ENCODE assay signal across 8 cellular contexts in the genomic region with DNA sequence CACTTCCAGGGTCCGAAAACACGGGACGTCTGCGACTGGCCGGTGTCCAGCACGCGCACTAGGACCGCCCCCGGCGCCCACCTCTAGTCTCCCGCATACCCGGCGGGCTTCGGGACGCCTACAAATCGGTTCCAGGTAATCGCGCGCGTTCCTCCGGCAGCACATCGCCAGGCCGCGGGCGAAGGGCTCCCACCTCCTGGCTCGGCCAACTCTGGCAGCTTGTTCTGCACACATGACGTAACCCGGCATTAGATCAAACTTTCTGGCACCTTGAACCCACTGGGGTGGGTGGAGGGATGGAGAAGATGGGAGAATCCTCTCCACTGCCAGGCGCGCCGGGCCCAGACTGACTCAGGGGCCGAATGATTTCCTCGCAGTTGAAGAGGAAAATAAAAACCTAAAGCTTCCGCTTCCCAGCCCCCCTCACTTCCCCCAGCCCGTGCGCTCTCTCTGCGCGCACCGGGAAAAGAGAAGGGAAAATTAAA. TPM values are rescaled to one million over a fixed set of nuclear protein-coding genes. Genes with fewer than 3 reads are reported as not detected.
DNase-seq lines count a peak whose midpoint lies in the region; ATAC-seq and TF ChIP-seq lines count a peak whose summit lies in the region.

No MANE protein-coding gene starts in this region.

- peak overlapping the region; percentile 59 for H3K4me3 ChIP-seq in MG63
- peak overlapping the region in 2 of 4 donors; percentile 13 to 88 for H3K4me3 ChIP-seq in adrenal gland
- peak overlapping the region; percentile 76 for H3K4me3 ChIP-seq in right cardiac atrium (ENCODE audit: low read length)
- peak overlapping the region; percentile 85 for H3K4me3 ChIP-seq in rectal smooth muscle tissue (ENCODE audit: low read length)

- peak; percentile 30 for DNase-seq in D341Med (ENCODE audit: low spot score)
- peak; percentile 76 for DNase-seq in MG63
- peak in 5 of 7 donors; percentile 4 to 60 (median 17) for DNase-seq in adrenal gland
- peak; percentile 57 to 71 (median 71) for DNase-seq in right cardiac atrium
- DNase-seq in stimulated activated CD8-positive, alpha-beta memory T cell treated with anti-CD3 and anti-CD28 coated beads, Interleukin-4, amount 100 ng/mL, for 48 hours, result no peak

- TF ChIP-seq CTCF in adrenal gland (IDR thresholded peaks at IDR 0.05), result no peak

- H3K9me3 ChIP-seq in MG63, result no peaks in the 10 kb centered on the region
- H3K9me3 ChIP-seq in adrenal gland (replicated peaks in 1 of 3), result no peaks in the 10 kb centered on the region
- no peaks in the 10 kb centered on the region for H3K9me3 ChIP-seq in right cardiac atrium (ENCODE audit: control insufficient read depth, low read length)

- TF ChIP-seq POLR2A in adrenal gland (IDR thresholded peaks at IDR 0.05), result no peak

- peaks cover 16% of the 10 kb centered on the region for H3K27me3 ChIP-seq in MG63
- peaks cover 17% of the 10 kb centered on the region for H3K27me3 ChIP-seq in adrenal gland
- H3K27me3 ChIP-seq in right cardiac atrium (ENCODE audit: control insufficient read depth, insufficient read depth), result no peaks in the 10 kb centered on the region
- H3K27me3 ChIP-seq in rectal smooth muscle tissue (ENCODE audit: control insufficient read depth, insufficient read depth, low read length), result no peaks in the 10 kb centered on the region

- H3K36me3 ChIP-seq in MG63 (no peaks in the 10 kb centered on the region), adrenal gland (replicated peaks in 1 of 2) (no peaks in the 10 kb centered on the region), rectal smooth muscle tissue (ENCODE audit: control insufficient read depth, insufficient read depth, low read length) (no peaks in the 10 kb centered on the region)

- H3K9ac ChIP-seq in rectal smooth muscle tissue (ENCODE audit: low read length), result peak overlapping the region; percentile 32

- WGBS in adrenal gland, 4 donors, result 1% methylated on average over 19 to 39 of the region's 39 CpGs
- WGBS in right cardiac atrium, result 1% methylated on average over 39 of the region's 39 CpGs

- intact Hi-C loops in adrenal gland (cut with DNase I) (no loop called here), right cardiac atrium (cut with DNase I) (loop anchor here in 2 of 4 donors (10.0 kb wide), 1 partner anchor 55 kb away; no protein-coding TSS in a partner anchor)

- H3K27ac ChIP-seq in adrenal gland (peak overlapping the region in 2 of 5 donors; percentile 49 to 62), right cardiac atrium (ENCODE audit: low read length) (peak overlapping the region; percentile 77), rectal smooth muscle tissue (ENCODE audit: low read depth, low read length) (peak overlapping the region; percentile 52)

- H3K4me1 ChIP-seq in adrenal gland (replicated peaks in 1 of 2), result peaks cover 20 to 32% of the 10 kb centered on the region in 2 donors
- no peaks in the 10 kb centered on the region for H3K4me1 ChIP-seq in right cardiac atrium (ENCODE audit: control insufficient read depth, insufficient read depth, low read length)
- H3K4me1 ChIP-seq in rectal smooth muscle tissue (ENCODE audit: control insufficient read depth, insufficient read depth, low read length), result no peaks in the 10 kb centered on the region

- ATAC-seq in right cardiac atrium, result peak; percentile 3 to 27
- ATAC-seq in HG03457 (IDR thresholded peaks at IDR 0.05; ENCODE audit: unreplicated experiment), result no peak
- no peak for ATAC-seq in HG02571 (IDR thresholded peaks at IDR 0.05; ENCODE audit: unreplicated experiment)

RNA-seq across cellular contexts. Expression of a gene that starts 1.2 kb away (rescaled TPM):
- total RNA-seq in MG63 (2014; rRNA removed; shearing (Covaris generic); ENCODE audit: low replicate concordance), result 0.56 and 0.79 TPM in 2 replicates
- total RNA-seq in adrenal gland, result 1 to 10 TPM in 5 of 8 donors, under 1 TPM in 3; 0.06 to 2.8 (median 1.8) TPM
- 1 to 10 TPM in 2 of 3 donors, under 1 TPM in 1; 0.81 to 1.6 (median 1.4) TPM for polyA plus RNA-seq in adrenal gland
- 10 to 100 TPM; 19.9 to 26.4 (median 22.7) TPM for total RNA-seq in right cardiac atrium
- 4.5 TPM for polyA plus RNA-seq in right cardiac atrium

Comparison
In these comparisons a context has a peak if more than half of its experiments do, and no peak if none do; other contexts are left out.
1. ATAC-seq: peak in right cardiac atrium (2 of 2); none in HG03457 (single experiment) and HG02571 (single experiment).
2. RNA of a gene that starts 1.2 kb away (total RNA-seq): 19.9 to 26.4 TPM in right cardiac atrium; 0.06 to 2.8 TPM in adrenal gland and 0.56 to 0.79 TPM in MG63; every median in the first group is over 4 times any median in the second.